In the genomic region with DNA sequence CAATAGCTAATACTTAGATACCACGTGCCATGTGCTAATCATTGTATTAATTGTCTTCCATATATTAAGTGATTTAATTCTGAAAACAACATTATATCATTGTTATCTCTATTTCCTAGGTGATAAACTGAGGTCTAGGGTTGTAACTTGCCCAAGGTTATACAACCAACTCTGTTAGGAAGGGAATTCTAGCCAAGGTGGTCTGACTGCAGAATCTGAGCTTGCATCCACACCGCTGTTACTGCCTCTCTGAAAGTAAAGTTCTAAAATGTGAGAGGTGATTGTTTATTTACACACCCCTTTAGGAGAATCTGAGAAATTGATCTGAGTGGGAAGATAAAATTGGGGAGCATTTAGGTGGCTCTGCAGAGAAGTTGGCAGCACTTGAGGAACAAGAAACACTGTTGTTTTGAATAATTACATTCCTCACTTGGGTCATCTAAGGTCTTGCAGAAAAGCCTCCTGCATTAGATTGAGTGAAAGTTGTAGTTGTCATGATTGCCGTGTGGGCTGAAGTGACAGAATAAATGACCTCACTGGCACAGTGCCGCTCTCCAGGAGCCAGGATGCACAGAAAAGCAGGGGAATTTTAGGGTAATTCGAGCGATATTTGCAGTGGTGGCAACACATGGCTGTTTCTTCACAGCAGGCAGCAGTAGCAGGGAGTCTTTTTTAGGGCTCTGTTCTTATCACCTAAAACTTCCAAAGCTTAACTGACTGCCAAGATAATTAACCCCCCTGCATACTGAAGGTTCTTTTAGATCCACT, we compare ENCODE assay signal across 17 cellular contexts.
DNase-seq lines count a peak whose midpoint lies in the region; TF ChIP-seq lines count a peak whose summit lies in the region.
"Had no signal": no experiment of that assay in that cellular context is flagged by ENCODE, and none has a peak within 500 bp of the region (broad histone marks: within the 10 kb centered on the region; RNA-seq: fewer than 3 reads in every experiment).

No MANE protein-coding gene starts in this region.

- no peaks in the 10 kb centered on the region for H3K27me3 ChIP-seq in MG63
- H3K27me3 ChIP-seq: testis had no signal

- H3K36me3 ChIP-seq in MG63 = no peaks in the 10 kb centered on the region

- no peaks in the 10 kb centered on the region for H3K9me3 ChIP-seq in MG63
- H3K9me3 ChIP-seq: testis had no signal

- H3K4me3 ChIP-seq in GM12865 (ENCODE audit: low read depth, low read length) (no peak overlapping the region), MG63 (no peak overlapping the region)
- H3K4me3 ChIP-seq: coronary artery, testis had no signal

- no peak for TF ChIP-seq CTCF in GM12865 (IDR thresholded peaks at IDR 0.05; ENCODE audit: insufficient read depth, low read depth, low read length, missing control alignments)

- DNase-seq in GM12865 (ENCODE audit: low read depth) (peak; percentile 12), MG63 (peak; percentile 2), fibroblast of gingiva (ENCODE audit: low read depth) (peak; percentile 14), renal cortical epithelial cell (ENCODE audit: low read depth) (peak; percentile 45), NCI-H2081 treated with DMSO at 0.1 percent for 48 hours (lab: John Stamatoyannopoulos, UW) (no peak), GM19238 (ENCODE audit: insufficient read length, low spot score) (no peak), RKO (ENCODE audit: low spot score) (no peak)
- no peak for DNase-seq in activated T-cell treated with anti-CD3 and anti-CD28 coated beads, Interleukin-2, amount 50 U/mL, for 1 hour
- DNase-seq: CD4-positive, alpha-beta memory T cell; foreskin melanocyte; natural killer cell; NCI-H1092 treated with DMSO at 0.1 percent for 48 hours; NCI-H510A; RPMI8226; T1000; testis had no signal

Comparison
In these comparisons a context has a peak if more than half of its experiments do, and no peak if none do; other contexts are left out.
1. DNase-seq: peak in GM12865 (single experiment), MG63 (single experiment), fibroblast of gingiva (single experiment) and renal cortical epithelial cell (single experiment); none in NCI-H2081 treated with DMSO at 0.1 percent for 48 hours (single experiment), activated T-cell treated with anti-CD3 and anti-CD28 coated beads, Interleukin-2, amount 50 U/mL, for 1 hour (single experiment), GM19238 (single experiment) and RKO (single experiment).